In genomic region chr6:32174416-32174815, GRCh38 we compare ENCODE assay signal across 11 cellular contexts. TPM values are rescaled to one million over a fixed set of nuclear protein-coding genes. Genes with fewer than 3 reads are reported as not detected.
A peak's percentile ranks its signal among the peaks of the same experiment; 100 is the strongest.
DNase-seq lines count a peak whose midpoint lies in the region; ATAC-seq, FAIRE-seq and TF ChIP-seq lines count a peak whose summit lies in the region.
"Had no signal": no experiment of that assay in that cellular context is flagged by ENCODE, and none has a peak within 500 bp of the region (broad histone marks: within the 10 kb centered on the region; RNA-seq: fewer than 3 reads in every experiment).

No MANE protein-coding gene starts in this region.

- FAIRE-seq in kidney (lab: Jason Lieb, UNC), result no peak

- H3K4me3 ChIP-seq in AG10803 (ENCODE audit: low read length) (peak overlapping the region; percentile 97), HCT116 (replicated peaks in 1 of 2; ENCODE audit: low read depth in 1 of 2, low read length in 2 of 2) (peak overlapping the region in 1 of 2 experiments; percentile 98; a peak in 1 of 4 replicates), kidney (ENCODE audit: low read length in 2 of 2) (peak overlapping the region; percentile 10 to 94), esophagus muscularis mucosa (peak overlapping the region in 1 of 4 donors; percentile 75)

- CTCF ChIA-PET in HCT116 (lab: Charles Lee), result no interaction called here

- H3K4me1 Mint-ChIP-seq in activated naive CD8-positive, alpha-beta T cell treated with anti-CD3 and anti-CD28 coated beads, Interleukin-2, amount 10 ng/mL, durations not matched to agents 7 days and 5 days, result peaks cover 46% of the 10 kb centered on the region

- H3K4me3 Mint-ChIP-seq in activated naive CD8-positive, alpha-beta T cell treated with anti-CD3 and anti-CD28 coated beads, Interleukin-2, amount 10 ng/mL, durations not matched to agents 7 days and 5 days, result peak overlapping the region; percentile 97

- peaks cover 24% of the 10 kb centered on the region for H3K79me2 ChIP-seq in HCT116 (ENCODE audit: insufficient read depth, low read length)

- no peak for ATAC-seq in HCT116
- no peak for ATAC-seq in activated naive CD8-positive, alpha-beta T cell treated with anti-CD3 and anti-CD28 coated beads, Interleukin-2, amount 10 ng/mL, durations not matched to agents 7 days and 5 days (ENCODE audit: low read depth)
- ATAC-seq: Panc1 had no signal

- TF ChIP-seq RAD21 in HCT116 (IDR thresholded peaks at IDR 0.05; ENCODE audit: low read depth), result no peak

- H2AFZ ChIP-seq in HCT116 (ENCODE audit: low read depth, low read length, poor library complexity, severe bottlenecking), result no peak overlapping the region

- no TSS peak for BruUV-seq in HCT116 (replicated peaks; lab: Mats Ljungman, UMichigan)

- POLR2A ChIA-PET in HCT116 (lab: Charles Lee), result no interaction called here
- POLR2A ChIA-PET in activated naive CD8-positive, alpha-beta T cell treated with anti-CD3 and anti-CD28 coated beads, Interleukin-2, amount 10 ng/mL, durations not matched to agents 7 days and 5 days (lab: Charles Lee), result interaction anchor here (1.0 to 2.6 kb wide), 2 partner anchors 17 to 21 kb away, joined by 3 to 6 read pairs; no protein-coding TSS in a partner anchor

- H3K27ac ChIP-seq in HCT116 (ENCODE audit: low read depth, low read length) (no peak overlapping the region), kidney (ENCODE audit: low read depth in 2 of 2, low read length in 2 of 2) (no peak overlapping the region), esophagus muscularis mucosa (replicated peaks in 1 of 4) (peak overlapping the region in 2 of 4 donors; percentile 52 to 66)

- peaks cover 18% of the 10 kb centered on the region for H3K36me3 Mint-ChIP-seq in activated naive CD8-positive, alpha-beta T cell treated with anti-CD3 and anti-CD28 coated beads, Interleukin-2, amount 10 ng/mL, durations not matched to agents 7 days and 5 days

- H3K27me3 ChIP-seq in HCT116 (ENCODE audit: insufficient read depth, low read length), result no peaks in the 10 kb centered on the region
- H3K27me3 ChIP-seq in esophagus muscularis mucosa, result no peaks in the 10 kb centered on the region

- 90% methylated on average over 1 of the region's 1 CpG for WGBS in esophagus muscularis mucosa

- no peak for DNase-seq in AG10803 (ENCODE audit: low read depth)
- no peak for DNase-seq in HCT116 (ENCODE audit: low read depth, low spot score)
- no peak for DNase-seq in activated naive CD8-positive, alpha-beta T cell treated with anti-CD3 and anti-CD28 coated beads, Interleukin-2, amount 10 ng/mL, durations not matched to agents 7 days and 5 days
- no peak for DNase-seq in kidney
- DNase-seq in esophagus muscularis mucosa (ENCODE audit: extremely low spot score), result no peak
- DNase-seq in GOT3 (lab: John Stamatoyannopoulos, UW), result no peak
- DNase-seq in NCI-H82 (lab: John Stamatoyannopoulos, UW), result no peak
- no peak for DNase-seq in kidney tubule cell (ENCODE audit: low spot score)
- DNase-seq: DMS153; effector CD8-positive, alpha-beta T cell had no signal

- H3K9ac ChIP-seq in HCT116 (ENCODE audit: low read length) (no peak overlapping the region), kidney (ENCODE audit: low read length in 2 of 2) (no peak overlapping the region)

- H4K20me1 ChIP-seq in HCT116 (ENCODE audit: insufficient read depth), result no peaks in the 10 kb centered on the region

- peaks cover 23 to 51% of the 10 kb centered on the region in 2 experiments for H3K4me1 ChIP-seq in HCT116 (ENCODE audit: control insufficient read depth in 1 of 2, insufficient read depth in 2 of 2, low read length in 2 of 2)
- peaks cover 28 to 29% of the 10 kb centered on the region in 2 donors for H3K4me1 ChIP-seq in kidney (ENCODE audit: control insufficient read depth in 1 of 2, insufficient read depth in 1 of 2, low read depth in 1 of 2, low read length in 2 of 2)
- H3K4me1 ChIP-seq in esophagus muscularis mucosa, result peaks cover 30 to 55% (median 53%) of the 10 kb centered on the region in 4 donors

- H3K9me2 ChIP-seq in HCT116 (ENCODE audit: insufficient read depth), result no peaks in the 10 kb centered on the region

- H3K27ac Mint-ChIP-seq in activated naive CD8-positive, alpha-beta T cell treated with anti-CD3 and anti-CD28 coated beads, Interleukin-2, amount 10 ng/mL, durations not matched to agents 7 days and 5 days, result no peak overlapping the region

- RAD21 ChIA-PET in HCT116 (lab: Charles Lee; ENCODE audit: low non-redundant PET in 1 of 2, low total read pairs in 2 of 2, uncharacterized antibody in 2 of 2, unreplicated experiment in 2 of 2), result no interaction called here

- no peaks in the 10 kb centered on the region for H3K27me3 Mint-ChIP-seq in activated naive CD8-positive, alpha-beta T cell treated with anti-CD3 and anti-CD28 coated beads, Interleukin-2, amount 10 ng/mL, durations not matched to agents 7 days and 5 days

- H3K36me3 ChIP-seq in HCT116 (ENCODE audit: control insufficient read depth in 1 of 2, insufficient read depth in 2 of 2, low read length in 2 of 2) (peaks cover 0 to 11% of the 10 kb centered on the region in 2 experiments; a peak in 3 of 4 replicates), kidney (ENCODE audit: control insufficient read depth in 1 of 2, insufficient read depth in 2 of 2, low read length in 2 of 2) (peaks cover 2 to 12% of the 10 kb centered on the region in 2 donors), esophagus muscularis mucosa (peaks cover 8 to 21% (median 19%) of the 10 kb centered on the region in 4 donors)

- H3K9me3 ChIP-seq in HCT116 (ENCODE audit: control insufficient read depth in 1 of 2, insufficient read depth in 1 of 2, low read depth in 1 of 2, low read length in 2 of 2) (no peaks in the 10 kb centered on the region), kidney (ENCODE audit: control insufficient read depth in 1 of 2, low read length in 2 of 2) (no peaks in the 10 kb centered on the region), esophagus muscularis mucosa (no peaks in the 10 kb centered on the region)

- TF ChIP-seq CTCF in AG10803 (conservative IDR thresholded peaks at IDR 0.05; ENCODE audit: low read length) (no peak), HCT116 (IDR thresholded peaks at IDR 0.05 in 2 of 3, conservative IDR thresholded peaks at IDR 0.05 in 1 of 3; ENCODE audit: borderline replicate concordance in 1 of 3, insufficient read depth in 1 of 3, low read depth in 2 of 3, low read length in 2 of 3) (no peak), kidney (IDR thresholded peaks at IDR 0.05; ENCODE audit: borderline replicate concordance, extremely low read depth, insufficient read depth) (no peak), esophagus muscularis mucosa (IDR thresholded peaks at IDR 0.05) (no peak)

- no peaks in the 10 kb centered on the region for H3K9me3 Mint-ChIP-seq in activated naive CD8-positive, alpha-beta T cell treated with anti-CD3 and anti-CD28 coated beads, Interleukin-2, amount 10 ng/mL, durations not matched to agents 7 days and 5 days

- TF ChIP-seq EP300 in esophagus muscularis mucosa (IDR thresholded peaks at IDR 0.05), result no peak

- no peak for TF ChIP-seq POLR2A in HCT116 (IDR thresholded peaks at IDR 0.05; ENCODE audit: borderline replicate concordance, extremely low read depth, insufficient read depth, insufficient read length)
- TF ChIP-seq POLR2A in esophagus muscularis mucosa (IDR thresholded peaks at IDR 0.05; ENCODE audit: low read depth), result no peak

- peak overlapping the region; percentile 97 for H3K4me2 ChIP-seq in HCT116 (ENCODE audit: low read length)

- intact Hi-C loops in HCT116 (cut with micrococcal nuclease), result no loop called here
- intact Hi-C loops in kidney (cut with DNase I), result no loop called here
- intact Hi-C loops in esophagus muscularis mucosa (cut with DNase I), result no loop called here

TF ChIP-seq in HCT116, 20 proteins besides CTCF, POLR2A, EP300 and RAD21 (continues in another document):
- TF ChIP-seq MAX (IDR thresholded peaks at IDR 0.05) (no peak), EGR1 (IDR thresholded peaks at IDR 0.05; ENCODE audit: low read depth) (no peak), CBX3 (IDR thresholded peaks at IDR 0.05; ENCODE audit: low read depth) (no peak), YY1 (IDR thresholded peaks at IDR 0.05; ENCODE audit: extremely low read depth, insufficient replicate concordance, low read depth, low read length) (no peak)

RNA-seq across cellular contexts. Expression of gene AGPAT1, which starts 1.5 kb away (rescaled TPM):
- total RNA-seq in HCT116 (2021; ENCODE audit: unreplicated experiment), result 55.6 TPM
- polyA plus RNA-seq in HCT116 (2012), result 60.3 and 68.4 TPM in 2 replicates
- 10 to 100 TPM; 38.1 to 40.8 TPM for total RNA-seq in activated naive CD8-positive, alpha-beta T cell treated with anti-CD3 and anti-CD28 coated beads, Interleukin-2, amount 10 ng/mL, durations not matched to agents 7 days and 5 days
- 58.9 TPM for total RNA-seq in kidney
- 87.1 TPM for polyA plus RNA-seq in kidney (ENCODE audit: insufficient read depth, low read depth, low replicate concordance)
- 10 to 100 TPM; 52.7 to 76.7 (median 68.9) TPM for total RNA-seq in esophagus muscularis mucosa

RNA-seq across cellular contexts. Expression of gene RNF5, which starts 3.8 kb away (rescaled TPM):
- total RNA-seq in HCT116 (2021; ENCODE audit: unreplicated experiment) (45.9 TPM), kidney (74.1 TPM), esophagus muscularis mucosa (10 to 100 TPM; 76.2 to 91.4 (median 88.5) TPM)
- polyA plus RNA-seq in HCT116 (2012), result 76.9 and 86.5 TPM in 2 replicates
- 10 to 100 TPM; 44.5 to 49.5 TPM for total RNA-seq in activated naive CD8-positive, alpha-beta T cell treated with anti-CD3 and anti-CD28 coated beads, Interleukin-2, amount 10 ng/mL, durations not matched to agents 7 days and 5 days
- polyA plus RNA-seq in kidney (ENCODE audit: insufficient read depth, low read depth, low replicate concordance), result 208 TPM

RNA-seq across cellular contexts. Expression of gene AGER, which starts 9.6 kb away (rescaled TPM):
- total RNA-seq in HCT116 (2021; ENCODE audit: unreplicated experiment) (22.6 TPM), kidney (13.0 TPM), esophagus muscularis mucosa (1 to 10 TPM in 3 of 4 donors, under 1 TPM in 1; 0.83 to 5.9 (median 3.8) TPM)
- polyA plus RNA-seq in HCT116 (2012), result 9.5 and 10.3 TPM in 2 replicates
- total RNA-seq in activated naive CD8-positive, alpha-beta T cell treated with anti-CD3 and anti-CD28 coated beads, Interleukin-2, amount 10 ng/mL, durations not matched to agents 7 days and 5 days, result 10 to 100 TPM; 47.4 to 52.3 TPM
- 7.1 TPM for polyA plus RNA-seq in kidney (ENCODE audit: insufficient read depth, low read depth, low replicate concordance)

RNA-seq across cellular contexts. Expression of gene EGFL8, which starts 10.0 kb away (rescaled TPM):
- total RNA-seq in HCT116 (2021; ENCODE audit: unreplicated experiment), result 29.0 TPM
- 14.5 TPM in 2 replicates for polyA plus RNA-seq in HCT116 (2012)
- total RNA-seq in activated naive CD8-positive, alpha-beta T cell treated with anti-CD3 and anti-CD28 coated beads, Interleukin-2, amount 10 ng/mL, durations not matched to agents 7 days and 5 days, result 10 to 100 TPM; 19.6 to 22.6 TPM
- total RNA-seq in kidney, result 18.3 TPM
- polyA plus RNA-seq in kidney (ENCODE audit: insufficient read depth, low read depth, low replicate concordance), result 15.0 TPM
- total RNA-seq in esophagus muscularis mucosa, result 10 to 100 TPM in 2 of 4 donors, 1 to 10 TPM in 2; 8.1 to 20.7 (median 13.9) TPM

RNA-seq across cellular contexts. Expression of gene PBX2, which starts 15.6 kb away (rescaled TPM):
- total RNA-seq in HCT116 (2021; ENCODE audit: unreplicated experiment), result 79.0 TPM
- 64.4 and 66.7 TPM in 2 replicates for polyA plus RNA-seq in HCT116 (2012)
- 100 to 1,000 TPM; 107 to 112 TPM for total RNA-seq in activated naive CD8-positive, alpha-beta T cell treated with anti-CD3 and anti-CD28 coated beads, Interleukin-2, amount 10 ng/mL, durations not matched to agents 7 days and 5 days
- total RNA-seq in kidney, result 87.3 TPM
- polyA plus RNA-seq in kidney (ENCODE audit: insufficient read depth, low read depth, low replicate concordance), result 34.6 TPM
- total RNA-seq in esophagus muscularis mucosa, result 10 to 100 TPM; 43.6 to 95.9 (median 59.3) TPM
